ENCODE assay signal across 1 cellular context in the genomic region with DNA sequence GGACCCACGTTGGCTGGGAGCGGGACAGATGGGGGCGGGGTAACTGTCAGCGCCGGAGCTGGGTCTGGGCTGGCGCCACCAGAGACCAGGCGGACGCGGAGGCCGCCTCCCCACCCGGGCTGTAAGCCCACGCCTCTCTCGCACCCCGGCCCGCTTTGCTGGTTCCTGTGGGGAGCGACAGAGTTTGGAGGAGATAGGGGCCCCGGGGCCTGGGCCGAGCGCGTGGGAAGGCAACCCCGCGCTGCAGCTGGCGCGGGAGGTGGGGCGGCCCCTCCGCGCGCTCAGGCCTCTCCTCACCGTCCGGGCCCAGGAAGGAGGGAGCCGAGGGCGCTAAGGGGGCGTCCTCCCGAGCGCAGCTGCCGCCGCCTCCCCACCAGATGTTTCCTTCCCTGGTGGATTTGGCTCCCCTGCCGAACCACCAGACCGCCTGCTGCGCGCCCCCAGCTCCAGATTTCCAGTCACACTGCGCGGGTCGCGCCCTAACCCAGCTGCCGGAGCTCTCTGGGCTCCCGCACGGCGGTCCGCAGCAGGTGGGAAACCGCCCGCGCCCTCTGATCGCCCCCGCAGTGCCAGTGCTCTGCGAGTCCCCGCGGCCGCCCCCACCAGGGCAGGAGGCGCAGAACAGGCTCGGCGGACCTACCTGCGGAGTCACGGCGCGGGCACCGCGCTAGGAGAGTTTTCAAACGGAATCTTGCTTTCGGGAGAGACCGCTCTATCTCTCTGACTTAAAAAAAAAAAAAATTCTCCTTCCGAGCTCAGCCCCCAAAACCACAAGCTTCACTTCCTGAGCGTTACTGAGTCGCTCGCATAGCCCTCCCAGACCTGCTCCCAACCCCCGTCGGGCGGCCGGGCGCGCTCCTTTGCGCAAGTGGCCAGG.
TF ChIP-seq lines count a peak whose summit lies in the region.

No MANE protein-coding gene starts in this region.

TF ChIP-seq in HepG2, 621 proteins besides CTCF, POLR2A, EP300 and RAD21 (continued from another document and continues in another):
- TF ChIP-seq, protein P1, sequence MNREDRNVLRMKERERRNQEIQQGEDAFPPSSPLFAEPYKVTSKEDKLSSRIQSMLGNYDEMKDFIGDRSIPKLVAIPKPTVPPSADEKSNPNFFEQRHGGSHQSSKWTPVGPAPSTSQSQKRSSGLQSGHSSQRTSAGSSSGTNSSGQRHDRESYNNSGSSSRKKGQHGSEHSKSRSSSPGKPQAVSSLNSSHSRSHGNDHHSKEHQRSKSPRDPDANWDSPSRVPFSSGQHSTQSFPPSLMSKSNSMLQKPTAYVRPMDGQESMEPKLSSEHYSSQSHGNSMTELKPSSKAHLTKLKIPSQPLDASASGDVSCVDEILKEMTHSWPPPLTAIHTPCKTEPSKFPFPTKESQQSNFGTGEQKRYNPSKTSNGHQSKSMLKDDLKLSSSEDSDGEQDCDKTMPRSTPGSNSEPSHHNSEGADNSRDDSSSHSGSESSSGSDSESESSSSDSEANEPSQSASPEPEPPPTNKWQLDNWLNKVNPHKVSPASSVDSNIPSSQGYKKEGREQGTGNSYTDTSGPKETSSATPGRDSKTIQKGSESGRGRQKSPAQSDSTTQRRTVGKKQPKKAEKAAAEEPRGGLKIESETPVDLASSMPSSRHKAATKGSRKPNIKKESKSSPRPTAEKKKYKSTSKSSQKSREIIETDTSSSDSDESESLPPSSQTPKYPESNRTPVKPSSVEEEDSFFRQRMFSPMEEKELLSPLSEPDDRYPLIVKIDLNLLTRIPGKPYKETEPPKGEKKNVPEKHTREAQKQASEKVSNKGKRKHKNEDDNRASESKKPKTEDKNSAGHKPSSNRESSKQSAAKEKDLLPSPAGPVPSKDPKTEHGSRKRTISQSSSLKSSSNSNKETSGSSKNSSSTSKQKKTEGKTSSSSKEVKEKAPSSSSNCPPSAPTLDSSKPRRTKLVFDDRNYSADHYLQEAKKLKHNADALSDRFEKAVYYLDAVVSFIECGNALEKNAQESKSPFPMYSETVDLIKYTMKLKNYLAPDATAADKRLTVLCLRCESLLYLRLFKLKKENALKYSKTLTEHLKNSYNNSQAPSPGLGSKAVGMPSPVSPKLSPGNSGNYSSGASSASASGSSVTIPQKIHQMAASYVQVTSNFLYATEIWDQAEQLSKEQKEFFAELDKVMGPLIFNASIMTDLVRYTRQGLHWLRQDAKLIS (CRISPR knock-in tag; IDR thresholded peaks at IDR 0.05), result no peak
- TF ChIP-seq ZNF672 (CRISPR knock-in tag; IDR thresholded peaks at IDR 0.05) (no peak), ZFP62 (CRISPR knock-in tag; IDR thresholded peaks at IDR 0.05) (no peak), GTF2F1 (IDR thresholded peaks at IDR 0.05; ENCODE audit: low read length) (no peak), ZNF746 (CRISPR knock-in tag; IDR thresholded peaks at IDR 0.05) (peak; percentile 31; the same call in 1 of the 2 replicates), ZNF724P (CRISPR knock-in tag; IDR thresholded peaks at IDR 0.05; ENCODE audit: borderline replicate concordance) (no peak), ZNF577 (CRISPR knock-in tag; IDR thresholded peaks at IDR 0.05; ENCODE audit: borderline replicate concordance, low read depth) (no peak), ZBTB20 (CRISPR knock-in tag; IDR thresholded peaks at IDR 0.05; ENCODE audit: borderline replicate concordance, low read depth) (no peak), ATRX (CRISPR knock-in tag; IDR thresholded peaks at IDR 0.05; ENCODE audit: borderline replicate concordance) (no peak), FOXK1 (CRISPR knock-in tag; IDR thresholded peaks at IDR 0.05; ENCODE audit: borderline replicate concordance, low read depth) (0 out of 2 replicates have a peak, but pooled peaks have one; percentile 17), MAFF (IDR thresholded peaks at IDR 0.05; ENCODE audit: low read depth, low read length) (no peak), ZNF652 (CRISPR knock-in tag; IDR thresholded peaks at IDR 0.05; ENCODE audit: borderline replicate concordance, low read depth) (peak; percentile 36; the same call in 1 of the 2 replicates), ZFY (CRISPR knock-in tag; IDR thresholded peaks at IDR 0.05) (peak; percentile 65; the same call in 1 of the 2 replicates), ZNF841 (CRISPR knock-in tag; IDR thresholded peaks at IDR 0.05; ENCODE audit: borderline replicate concordance) (no peak), ZNF451 (CRISPR knock-in tag; IDR thresholded peaks at IDR 0.05) (no peak), ZBTB7A (CRISPR knock-in tag; IDR thresholded peaks at IDR 0.05) (no peak), KDM5B (CRISPR knock-in tag; IDR thresholded peaks at IDR 0.05; ENCODE audit: borderline replicate concordance) (peak; percentile 44; the same call in 1 of the 2 replicates), ZNF530 (CRISPR knock-in tag; IDR thresholded peaks at IDR 0.05; ENCODE audit: low read depth) (no peak), EEA1 (CRISPR knock-in tag; IDR thresholded peaks at IDR 0.05; ENCODE audit: borderline replicate concordance) (no peak; the same call in 1 of the 2 replicates), FLYWCH1 (CRISPR knock-in tag; IDR thresholded peaks at IDR 0.05) (no peak), GABPB1 (CRISPR knock-in tag; IDR thresholded peaks at IDR 0.05) (peak; percentile 71; the same call in 1 of the 2 replicates), ZNF749 (CRISPR knock-in tag; IDR thresholded peaks at IDR 0.05; ENCODE audit: borderline replicate concordance) (0 out of 2 replicates have a peak, but pooled peaks have one; percentile 36), ZMAT3 (CRISPR knock-in tag; conservative IDR thresholded peaks at IDR 0.05) (no peak; the same call in 1 of the 2 replicates), MED8 (CRISPR knock-in tag; IDR thresholded peaks at IDR 0.05; ENCODE audit: insufficient replicate concordance) (no peak), POLR2AphosphoS5 (IDR thresholded peaks at IDR 0.05; ENCODE audit: low read depth, low read length) (peak; percentile 36; the same call in 1 of the 2 replicates), ZNF274 (CRISPR knock-in tag; IDR thresholded peaks at IDR 0.05) (no peak; the same call in 1 of the 2 replicates), ZNF776 (CRISPR knock-in tag; IDR thresholded peaks at IDR 0.05) (no peak; the same call in none of the 2 replicates), TOE1 (CRISPR knock-in tag; IDR thresholded peaks at IDR 0.05) (no peak), ZNF7 (CRISPR knock-in tag; IDR thresholded peaks at IDR 0.05) (no peak), ZSCAN9 (CRISPR knock-in tag; IDR thresholded peaks at IDR 0.05; ENCODE audit: borderline replicate concordance) (0 out of 2 replicates have a peak, but pooled peaks have one; percentile 33), ZNF160 (CRISPR knock-in tag; IDR thresholded peaks at IDR 0.05) (no peak), ZNF496 (CRISPR knock-in tag; IDR thresholded peaks at IDR 0.05; ENCODE audit: insufficient replicate concordance) (no peak), IRX3 (CRISPR knock-in tag; IDR thresholded peaks at IDR 0.05; ENCODE audit: borderline replicate concordance, low read depth) (no peak), MLLT10 (CRISPR knock-in tag; IDR thresholded peaks at IDR 0.05) (no peak)
- TF ChIP-seq, protein P2, sequence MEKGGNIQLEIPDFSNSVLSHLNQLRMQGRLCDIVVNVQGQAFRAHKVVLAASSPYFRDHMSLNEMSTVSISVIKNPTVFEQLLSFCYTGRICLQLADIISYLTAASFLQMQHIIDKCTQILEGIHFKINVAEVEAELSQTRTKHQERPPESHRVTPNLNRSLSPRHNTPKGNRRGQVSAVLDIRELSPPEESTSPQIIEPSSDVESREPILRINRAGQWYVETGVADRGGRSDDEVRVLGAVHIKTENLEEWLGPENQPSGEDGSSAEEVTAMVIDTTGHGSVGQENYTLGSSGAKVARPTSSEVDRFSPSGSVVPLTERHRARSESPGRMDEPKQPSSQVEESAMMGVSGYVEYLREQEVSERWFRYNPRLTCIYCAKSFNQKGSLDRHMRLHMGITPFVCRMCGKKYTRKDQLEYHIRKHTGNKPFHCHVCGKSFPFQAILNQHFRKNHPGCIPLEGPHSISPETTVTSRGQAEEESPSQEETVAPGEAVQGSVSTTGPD (CRISPR knock-in tag; IDR thresholded peaks at IDR 0.05), result no peak; the same call in 1 of the 2 replicates
- TF ChIP-seq, protein P3, sequence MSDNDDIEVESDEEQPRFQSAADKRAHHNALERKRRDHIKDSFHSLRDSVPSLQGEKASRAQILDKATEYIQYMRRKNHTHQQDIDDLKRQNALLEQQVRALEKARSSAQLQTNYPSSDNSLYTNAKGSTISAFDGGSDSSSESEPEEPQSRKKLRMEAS (IDR thresholded peaks at IDR 0.05), result peak; percentile 49; the same call in 1 of the 2 replicates
- TF ChIP-seq, protein P4, sequence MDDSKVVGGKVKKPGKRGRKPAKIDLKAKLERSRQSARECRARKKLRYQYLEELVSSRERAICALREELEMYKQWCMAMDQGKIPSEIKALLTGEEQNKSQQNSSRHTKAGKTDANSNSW (CRISPR knock-in tag; IDR thresholded peaks at IDR 0.05; ENCODE audit: borderline replicate concordance), result no peak
- TF ChIP-seq, protein P5, sequence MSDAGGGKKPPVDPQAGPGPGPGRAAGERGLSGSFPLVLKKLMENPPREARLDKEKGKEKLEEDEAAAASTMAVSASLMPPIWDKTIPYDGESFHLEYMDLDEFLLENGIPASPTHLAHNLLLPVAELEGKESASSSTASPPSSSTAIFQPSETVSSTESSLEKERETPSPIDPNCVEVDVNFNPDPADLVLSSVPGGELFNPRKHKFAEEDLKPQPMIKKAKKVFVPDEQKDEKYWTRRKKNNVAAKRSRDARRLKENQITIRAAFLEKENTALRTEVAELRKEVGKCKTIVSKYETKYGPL (CRISPR knock-in tag; IDR thresholded peaks at IDR 0.05), result no peak
- TF ChIP-seq, protein P6, sequence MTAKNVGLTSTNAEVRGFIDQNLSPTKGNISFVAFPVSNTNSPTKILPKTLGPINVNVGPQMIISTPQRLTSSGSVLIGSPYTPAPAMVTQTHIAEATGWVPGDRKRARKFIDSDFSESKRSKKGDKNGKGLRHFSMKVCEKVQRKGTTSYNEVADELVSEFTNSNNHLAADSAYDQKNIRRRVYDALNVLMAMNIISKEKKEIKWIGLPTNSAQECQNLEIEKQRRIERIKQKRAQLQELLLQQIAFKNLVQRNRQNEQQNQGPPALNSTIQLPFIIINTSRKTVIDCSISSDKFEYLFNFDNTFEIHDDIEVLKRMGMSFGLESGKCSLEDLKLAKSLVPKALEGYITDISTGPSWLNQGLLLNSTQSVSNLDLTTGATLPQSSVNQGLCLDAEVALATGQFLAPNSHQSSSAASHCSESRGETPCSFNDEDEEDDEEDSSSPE (CRISPR knock-in tag; IDR thresholded peaks at IDR 0.05), result peak; percentile 42; the same call in 1 of the 2 replicates
- TF ChIP-seq, protein P7, sequence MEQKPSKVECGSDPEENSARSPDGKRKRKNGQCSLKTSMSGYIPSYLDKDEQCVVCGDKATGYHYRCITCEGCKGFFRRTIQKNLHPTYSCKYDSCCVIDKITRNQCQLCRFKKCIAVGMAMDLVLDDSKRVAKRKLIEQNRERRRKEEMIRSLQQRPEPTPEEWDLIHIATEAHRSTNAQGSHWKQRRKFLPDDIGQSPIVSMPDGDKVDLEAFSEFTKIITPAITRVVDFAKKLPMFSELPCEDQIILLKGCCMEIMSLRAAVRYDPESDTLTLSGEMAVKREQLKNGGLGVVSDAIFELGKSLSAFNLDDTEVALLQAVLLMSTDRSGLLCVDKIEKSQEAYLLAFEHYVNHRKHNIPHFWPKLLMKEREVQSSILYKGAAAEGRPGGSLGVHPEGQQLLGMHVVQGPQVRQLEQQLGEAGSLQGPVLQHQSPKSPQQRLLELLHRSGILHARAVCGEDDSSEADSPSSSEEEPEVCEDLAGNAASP (CRISPR knock-in tag; IDR thresholded peaks at IDR 0.05; ENCODE audit: borderline replicate concordance), result peak; percentile 38; the same call in 1 of the 2 replicates
- TF ChIP-seq, protein P8, sequence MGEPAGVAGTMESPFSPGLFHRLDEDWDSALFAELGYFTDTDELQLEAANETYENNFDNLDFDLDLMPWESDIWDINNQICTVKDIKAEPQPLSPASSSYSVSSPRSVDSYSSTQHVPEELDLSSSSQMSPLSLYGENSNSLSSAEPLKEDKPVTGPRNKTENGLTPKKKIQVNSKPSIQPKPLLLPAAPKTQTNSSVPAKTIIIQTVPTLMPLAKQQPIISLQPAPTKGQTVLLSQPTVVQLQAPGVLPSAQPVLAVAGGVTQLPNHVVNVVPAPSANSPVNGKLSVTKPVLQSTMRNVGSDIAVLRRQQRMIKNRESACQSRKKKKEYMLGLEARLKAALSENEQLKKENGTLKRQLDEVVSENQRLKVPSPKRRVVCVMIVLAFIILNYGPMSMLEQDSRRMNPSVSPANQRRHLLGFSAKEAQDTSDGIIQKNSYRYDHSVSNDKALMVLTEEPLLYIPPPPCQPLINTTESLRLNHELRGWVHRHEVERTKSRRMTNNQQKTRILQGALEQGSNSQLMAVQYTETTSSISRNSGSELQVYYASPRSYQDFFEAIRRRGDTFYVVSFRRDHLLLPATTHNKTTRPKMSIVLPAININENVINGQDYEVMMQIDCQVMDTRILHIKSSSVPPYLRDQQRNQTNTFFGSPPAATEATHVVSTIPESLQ (CRISPR knock-in tag; conservative IDR thresholded peaks at IDR 0.05), result no peak
- TF ChIP-seq, protein P9, sequence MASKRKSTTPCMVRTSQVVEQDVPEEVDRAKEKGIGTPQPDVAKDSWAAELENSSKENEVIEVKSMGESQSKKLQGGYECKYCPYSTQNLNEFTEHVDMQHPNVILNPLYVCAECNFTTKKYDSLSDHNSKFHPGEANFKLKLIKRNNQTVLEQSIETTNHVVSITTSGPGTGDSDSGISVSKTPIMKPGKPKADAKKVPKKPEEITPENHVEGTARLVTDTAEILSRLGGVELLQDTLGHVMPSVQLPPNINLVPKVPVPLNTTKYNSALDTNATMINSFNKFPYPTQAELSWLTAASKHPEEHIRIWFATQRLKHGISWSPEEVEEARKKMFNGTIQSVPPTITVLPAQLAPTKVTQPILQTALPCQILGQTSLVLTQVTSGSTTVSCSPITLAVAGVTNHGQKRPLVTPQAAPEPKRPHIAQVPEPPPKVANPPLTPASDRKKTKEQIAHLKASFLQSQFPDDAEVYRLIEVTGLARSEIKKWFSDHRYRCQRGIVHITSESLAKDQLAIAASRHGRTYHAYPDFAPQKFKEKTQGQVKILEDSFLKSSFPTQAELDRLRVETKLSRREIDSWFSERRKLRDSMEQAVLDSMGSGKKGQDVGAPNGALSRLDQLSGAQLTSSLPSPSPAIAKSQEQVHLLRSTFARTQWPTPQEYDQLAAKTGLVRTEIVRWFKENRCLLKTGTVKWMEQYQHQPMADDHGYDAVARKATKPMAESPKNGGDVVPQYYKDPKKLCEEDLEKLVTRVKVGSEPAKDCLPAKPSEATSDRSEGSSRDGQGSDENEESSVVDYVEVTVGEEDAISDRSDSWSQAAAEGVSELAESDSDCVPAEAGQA (IDR thresholded peaks at IDR 0.05; ENCODE audit: low read depth), result peak; percentile 38; the same call in 1 of the 2 replicates
- TF ChIP-seq, protein P9 (CRISPR knock-in tag; IDR thresholded peaks at IDR 0.05; ENCODE audit: borderline replicate concordance), result no peak
